Comparison of ENCODE assay signal across 29 cellular contexts in genomic region chr2:153487482-153487881, GRCh38. TPM values are rescaled to one million over a fixed set of nuclear protein-coding genes. Genes with fewer than 3 reads are reported as not detected.
DNase-seq lines count a peak whose midpoint lies in the region; ATAC-seq, FAIRE-seq and TF ChIP-seq lines count a peak whose summit lies in the region.
"Had no signal": no experiment of that assay in that cellular context is flagged by ENCODE, and none has a peak within 500 bp of the region (broad histone marks: within the 10 kb centered on the region; RNA-seq: fewer than 3 reads in every experiment).

No MANE protein-coding gene starts in this region.

- no peak for TF ChIP-seq POLR2A in upper lobe of left lung (IDR thresholded peaks at IDR 0.05)

- no peak for FAIRE-seq in bronchial epithelial cell (lab: Jason Lieb, UNC)
- FAIRE-seq: D721Med, TTC549 had no signal

- no peaks in the 10 kb centered on the region for H3K9me2 ChIP-seq in Karpas-422 (replicated peaks; ENCODE audit: insufficient read depth, low read length)

- H4K20me1 ChIP-seq in Karpas-422 (ENCODE audit: insufficient read depth, low read depth, low read length): no peaks in the 10 kb centered on the region

- H3K27me3 ChIP-seq in Karpas-422 (ENCODE audit: low read length) (no peaks in the 10 kb centered on the region), bronchial epithelial cell (ENCODE audit: control insufficient read depth, insufficient read depth, low read length) (no peaks in the 10 kb centered on the region), upper lobe of left lung (no peaks in the 10 kb centered on the region)
- H3K27me3 ChIP-seq: cardiac muscle cell had no signal

- H3K36me3 ChIP-seq in Karpas-422 (ENCODE audit: insufficient read depth, low read length) (no peaks in the 10 kb centered on the region), bronchial epithelial cell (ENCODE audit: control insufficient read depth, insufficient read depth, low read length) (no peaks in the 10 kb centered on the region), upper lobe of left lung (no peaks in the 10 kb centered on the region)
- H3K36me3 ChIP-seq: cardiac muscle cell, esophagus squamous epithelium, left ventricle myocardium inferior, stomach, tibial artery had no signal

- ATAC-seq in upper lobe of left lung (ENCODE audit: low FRiP score in 2 of 2) (no peak), GM19463 (IDR thresholded peaks at IDR 0.05; ENCODE audit: unreplicated experiment) (no peak)
- ATAC-seq: activated CD4-positive, CD25-positive, alpha-beta regulatory T cell treated with anti-CD3 and anti-CD28 coated beads, Interleukin-2, amount 50 U/mL, for 24 hours; activated CD8-positive, alpha-beta T cell treated with anti-CD3 and anti-CD28 coated beads for 36 hours; activated T-helper 17 cell treated with anti-CD3 and anti-CD28 coated beads, Interleukin-2, amount 50 U/mL, for 72 hours; effector memory CD8-positive, alpha-beta T cell had no signal

- 74 to 83% methylated on average over 1 of the region's 1 CpG for WGBS in upper lobe of left lung, 2 donors

- no peak for TF ChIP-seq EP300 in upper lobe of left lung (IDR thresholded peaks at IDR 0.05)

- H3K9ac ChIP-seq in Karpas-422 (ENCODE audit: low read length): no peak overlapping the region

- H3K4me1 ChIP-seq in Karpas-422 (ENCODE audit: low read length) (peaks cover 6% of the 10 kb centered on the region), upper lobe of left lung (no peaks in the 10 kb centered on the region)
- H3K4me1 ChIP-seq: left ventricle myocardium inferior, stomach, tibial artery had no signal

- H3K79me2 ChIP-seq in Karpas-422 (ENCODE audit: low read length): no peaks in the 10 kb centered on the region

- peak in 2 of 3 experiments; percentile 44 to 71 for DNase-seq in NCI-H1417 (lab: John Stamatoyannopoulos, UW)
- DNase-seq in NCI-H1417 treated with DMSO at 0.1 percent for 48 hours (lab: John Stamatoyannopoulos, UW): no peak
- no peak for DNase-seq in Karpas-422
- peak; percentile 68 for DNase-seq in bronchial epithelial cell (ENCODE audit: low read depth)
- DNase-seq in left kidney (ENCODE audit: low read depth, low spot score): peak; percentile 42
- no peak for DNase-seq in GM03348 (ENCODE audit: low spot score)
- DNase-seq in upper lobe of left lung: no peak
- DNase-seq: activated CD8-positive, alpha-beta T cell treated with anti-CD3 and anti-CD28 coated beads for 36 hours; amygdala; effector memory CD8-positive, alpha-beta T cell; esophagus squamous epithelium; HCEC 1CT; left ventricle myocardium inferior; naive B cell; NCI-H1105; NCI-H2107; NCI-H524; stimulated activated CD4-positive, alpha-beta T cell treated with anti-CD3 and anti-CD28 coated beads, Interleukin-2, amount 100 ng/mL, for 24 hours; stomach; tibial artery had no signal

- H3K4me3 ChIP-seq in Karpas-422 (ENCODE audit: low read length): no peak overlapping the region
- H3K4me3 ChIP-seq in bronchial epithelial cell (ENCODE audit: low read depth, low read length): no peak overlapping the region
- H3K4me3 ChIP-seq in upper lobe of left lung: no peak overlapping the region
- H3K4me3 ChIP-seq: cardiac muscle cell, coronary artery, esophagus squamous epithelium, left ventricle myocardium inferior, SK-N-MC, stomach, tibial artery had no signal

- H2AFZ ChIP-seq in Karpas-422 (ENCODE audit: low read length): no peak overlapping the region

- TF ChIP-seq CTCF in bronchial epithelial cell (IDR thresholded peaks at IDR 0.05; ENCODE audit: insufficient read depth, low read length, severe bottlenecking) (no peak), upper lobe of left lung (IDR thresholded peaks at IDR 0.05) (no peak)

- no peaks in the 10 kb centered on the region for H3K9me3 ChIP-seq in Karpas-422 (ENCODE audit: low read length)
- no peaks in the 10 kb centered on the region for H3K9me3 ChIP-seq in upper lobe of left lung
- H3K9me3 ChIP-seq: esophagus squamous epithelium, left ventricle myocardium inferior, stomach, tibial artery had no signal

- peak overlapping the region; percentile 42 for H3K4me2 ChIP-seq in Karpas-422 (ENCODE audit: low read depth, low read length, poor library complexity, severe bottlenecking)

- H3K27ac ChIP-seq in Karpas-422 (ENCODE audit: low read length): no peak overlapping the region
- no peak overlapping the region for H3K27ac ChIP-seq in upper lobe of left lung
- H3K27ac ChIP-seq: cardiac muscle cell, coronary artery, esophagus squamous epithelium, left ventricle myocardium inferior, SK-N-MC, stomach, tibial artery had no signal

RNA-seq across cellular contexts. Expression of gene RPRM, which starts 8.9 kb away (rescaled TPM):
- total RNA-seq in Karpas-422 (2014; rRNA removed; shearing (Covaris generic); ENCODE audit: low replicate concordance): not detected in 2 replicates
- total RNA-seq in bronchial epithelial cell (0.13 TPM in 1 of 2 replicates, not detected in the other), upper lobe of left lung (under 1 TPM in 2 of 6 donors, not detected in 4; 0.60 to 0.84 TPM)
- total RNA-seq: A172; activated T-helper 17 cell treated with anti-CD3 and anti-CD28 coated beads, Interleukin-2, amount 50 U/mL, for 72 hours; cardiac muscle cell; left ventricle myocardium inferior had no signal

Comparison
In these comparisons a context has a peak if more than half of its experiments do, and no peak if none do; other contexts are left out.
1. DNase-seq: peak in NCI-H1417 (2 of 3), bronchial epithelial cell (single experiment) and left kidney (single experiment); none in NCI-H1417 treated with DMSO at 0.1 percent for 48 hours (single experiment), Karpas-422 (single experiment), GM03348 (single experiment) and upper lobe of left lung (0 of 2).